In the genomic region with DNA sequence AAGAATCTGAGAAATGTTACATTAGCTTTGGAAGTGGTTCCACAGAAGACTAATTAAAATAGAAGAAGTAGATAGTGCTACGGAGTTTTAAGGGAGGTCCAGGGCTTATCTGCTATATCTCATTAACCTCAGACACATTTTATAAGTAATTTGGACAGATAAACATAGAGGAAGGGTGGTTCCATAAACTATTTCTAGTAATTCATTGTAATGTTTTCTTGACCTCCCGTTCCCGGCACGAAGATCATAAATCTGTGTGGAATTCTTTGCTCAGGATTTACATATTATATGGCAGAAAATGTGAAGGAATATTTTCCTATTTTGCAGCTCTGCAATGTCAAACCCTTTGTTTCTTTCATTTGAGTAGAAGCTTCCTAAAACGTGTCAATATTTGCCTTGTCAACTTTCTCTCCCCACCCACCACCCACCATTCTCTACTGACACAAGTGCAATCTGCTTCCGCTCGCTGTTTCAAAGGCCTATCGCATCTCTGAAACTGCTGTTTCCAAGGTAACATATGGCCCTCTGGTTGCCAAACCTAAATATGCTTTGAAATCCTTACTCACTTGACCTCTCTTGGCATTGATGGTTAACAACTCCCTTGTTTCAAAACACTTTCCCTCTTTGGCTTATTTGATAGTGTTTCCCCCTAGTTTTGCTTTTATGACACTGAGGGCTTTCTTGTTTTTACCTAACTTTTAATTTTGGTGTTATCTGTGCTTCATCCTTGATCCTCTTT, we compare ENCODE assay signal across 1 cellular context.
TF ChIP-seq lines count a peak whose summit lies in the region.

No MANE protein-coding gene starts in this region.

TF ChIP-seq in HepG2, 621 proteins besides CTCF, POLR2A, EP300 and RAD21 (continued from another document and continues in another):
- TF ChIP-seq, protein P1, sequence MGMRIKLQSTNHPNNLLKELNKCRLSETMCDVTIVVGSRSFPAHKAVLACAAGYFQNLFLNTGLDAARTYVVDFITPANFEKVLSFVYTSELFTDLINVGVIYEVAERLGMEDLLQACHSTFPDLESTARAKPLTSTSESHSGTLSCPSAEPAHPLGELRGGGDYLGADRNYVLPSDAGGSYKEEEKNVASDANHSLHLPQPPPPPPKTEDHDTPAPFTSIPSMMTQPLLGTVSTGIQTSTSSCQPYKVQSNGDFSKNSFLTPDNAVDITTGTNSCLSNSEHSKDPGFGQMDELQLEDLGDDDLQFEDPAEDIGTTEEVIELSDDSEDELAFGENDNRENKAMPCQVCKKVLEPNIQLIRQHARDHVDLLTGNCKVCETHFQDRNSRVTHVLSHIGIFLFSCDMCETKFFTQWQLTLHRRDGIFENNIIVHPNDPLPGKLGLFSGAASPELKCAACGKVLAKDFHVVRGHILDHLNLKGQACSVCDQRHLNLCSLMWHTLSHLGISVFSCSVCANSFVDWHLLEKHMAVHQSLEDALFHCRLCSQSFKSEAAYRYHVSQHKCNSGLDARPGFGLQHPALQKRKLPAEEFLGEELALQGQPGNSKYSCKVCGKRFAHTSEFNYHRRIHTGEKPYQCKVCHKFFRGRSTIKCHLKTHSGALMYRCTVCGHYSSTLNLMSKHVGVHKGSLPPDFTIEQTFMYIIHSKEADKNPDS (CRISPR knock-in tag; IDR thresholded peaks at IDR 0.05), result 0 out of 2 replicates have a peak, but pooled peaks have one; percentile 32
- peak; percentile 79 for TF ChIP-seq ZNF878 (CRISPR knock-in tag; IDR thresholded peaks at IDR 0.05)
- TF ChIP-seq, protein P2, sequence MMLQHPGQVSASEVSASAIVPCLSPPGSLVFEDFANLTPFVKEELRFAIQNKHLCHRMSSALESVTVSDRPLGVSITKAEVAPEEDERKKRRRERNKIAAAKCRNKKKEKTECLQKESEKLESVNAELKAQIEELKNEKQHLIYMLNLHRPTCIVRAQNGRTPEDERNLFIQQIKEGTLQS (CRISPR knock-in tag; IDR thresholded peaks at IDR 0.05), result no peak
- no peak for TF ChIP-seq ZNF567 (CRISPR knock-in tag; IDR thresholded peaks at IDR 0.05; ENCODE audit: borderline replicate concordance)
- TF ChIP-seq, protein P3, sequence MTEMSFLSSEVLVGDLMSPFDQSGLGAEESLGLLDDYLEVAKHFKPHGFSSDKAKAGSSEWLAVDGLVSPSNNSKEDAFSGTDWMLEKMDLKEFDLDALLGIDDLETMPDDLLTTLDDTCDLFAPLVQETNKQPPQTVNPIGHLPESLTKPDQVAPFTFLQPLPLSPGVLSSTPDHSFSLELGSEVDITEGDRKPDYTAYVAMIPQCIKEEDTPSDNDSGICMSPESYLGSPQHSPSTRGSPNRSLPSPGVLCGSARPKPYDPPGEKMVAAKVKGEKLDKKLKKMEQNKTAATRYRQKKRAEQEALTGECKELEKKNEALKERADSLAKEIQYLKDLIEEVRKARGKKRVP (CRISPR knock-in tag; IDR thresholded peaks at IDR 0.05), result peak in 1 of 2 experiments; percentile 83; a peak in 2 of 4 replicates
- no peak for TF ChIP-seq REXO4 (CRISPR knock-in tag; IDR thresholded peaks at IDR 0.05; ENCODE audit: borderline replicate concordance)
- TF ChIP-seq, protein P4, sequence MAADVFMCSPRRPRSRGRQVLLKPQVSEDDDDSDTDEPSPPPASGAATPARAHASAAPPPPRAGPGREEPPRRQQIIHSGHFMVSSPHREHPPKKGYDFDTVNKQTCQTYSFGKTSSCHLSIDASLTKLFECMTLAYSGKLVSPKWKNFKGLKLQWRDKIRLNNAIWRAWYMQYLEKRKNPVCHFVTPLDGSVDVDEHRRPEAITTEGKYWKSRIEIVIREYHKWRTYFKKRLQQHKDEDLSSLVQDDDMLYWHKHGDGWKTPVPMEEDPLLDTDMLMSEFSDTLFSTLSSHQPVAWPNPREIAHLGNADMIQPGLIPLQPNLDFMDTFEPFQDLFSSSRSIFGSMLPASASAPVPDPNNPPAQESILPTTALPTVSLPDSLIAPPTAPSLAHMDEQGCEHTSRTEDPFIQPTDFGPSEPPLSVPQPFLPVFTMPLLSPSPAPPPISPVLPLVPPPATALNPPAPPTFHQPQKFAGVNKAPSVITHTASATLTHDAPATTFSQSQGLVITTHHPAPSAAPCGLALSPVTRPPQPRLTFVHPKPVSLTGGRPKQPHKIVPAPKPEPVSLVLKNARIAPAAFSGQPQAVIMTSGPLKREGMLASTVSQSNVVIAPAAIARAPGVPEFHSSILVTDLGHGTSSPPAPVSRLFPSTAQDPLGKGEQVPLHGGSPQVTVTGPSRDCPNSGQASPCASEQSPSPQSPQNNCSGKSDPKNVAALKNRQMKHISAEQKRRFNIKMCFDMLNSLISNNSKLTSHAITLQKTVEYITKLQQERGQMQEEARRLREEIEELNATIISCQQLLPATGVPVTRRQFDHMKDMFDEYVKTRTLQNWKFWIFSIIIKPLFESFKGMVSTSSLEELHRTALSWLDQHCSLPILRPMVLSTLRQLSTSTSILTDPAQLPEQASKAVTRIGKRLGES (CRISPR knock-in tag; IDR thresholded peaks at IDR 0.05; ENCODE audit: borderline replicate concordance), result no peak
- no peak; the same call in 1 of the 2 replicates for TF ChIP-seq ZNF749 (CRISPR knock-in tag; IDR thresholded peaks at IDR 0.05; ENCODE audit: borderline replicate concordance)
- TF ChIP-seq RFX1 (IDR thresholded peaks at IDR 0.05), result peak; percentile 81
- TF ChIP-seq ZNF607 (CRISPR knock-in tag; IDR thresholded peaks at IDR 0.05; ENCODE audit: borderline replicate concordance), result no peak
- TF ChIP-seq PHF21A (CRISPR knock-in tag; IDR thresholded peaks at IDR 0.05), result peak; percentile 86
- TF ChIP-seq, protein P5, sequence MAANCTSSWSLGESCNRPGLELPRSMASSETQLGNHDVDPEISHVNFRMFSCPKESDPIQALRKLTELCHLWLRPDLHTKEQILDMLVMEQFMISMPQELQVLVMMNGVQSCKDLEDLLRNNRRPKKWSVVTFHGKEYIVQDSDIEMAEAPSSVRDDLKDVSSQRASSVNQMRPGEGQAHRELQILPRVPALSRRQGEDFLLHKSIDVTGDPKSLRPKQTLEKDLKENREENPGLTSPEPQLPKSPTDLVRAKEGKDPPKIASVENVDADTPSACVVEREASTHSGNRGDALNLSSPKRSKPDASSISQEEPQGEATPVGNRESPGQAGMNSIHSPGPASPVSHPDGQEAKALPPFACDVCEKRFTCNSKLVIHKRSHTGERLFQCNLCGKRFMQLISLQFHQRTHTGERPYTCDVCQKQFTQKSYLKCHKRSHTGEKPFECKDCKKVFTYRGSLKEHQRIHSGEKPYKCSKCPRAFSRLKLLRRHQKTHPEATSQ (CRISPR knock-in tag; IDR thresholded peaks at IDR 0.05; ENCODE audit: borderline replicate concordance), result no peak
- TF ChIP-seq, protein P6, sequence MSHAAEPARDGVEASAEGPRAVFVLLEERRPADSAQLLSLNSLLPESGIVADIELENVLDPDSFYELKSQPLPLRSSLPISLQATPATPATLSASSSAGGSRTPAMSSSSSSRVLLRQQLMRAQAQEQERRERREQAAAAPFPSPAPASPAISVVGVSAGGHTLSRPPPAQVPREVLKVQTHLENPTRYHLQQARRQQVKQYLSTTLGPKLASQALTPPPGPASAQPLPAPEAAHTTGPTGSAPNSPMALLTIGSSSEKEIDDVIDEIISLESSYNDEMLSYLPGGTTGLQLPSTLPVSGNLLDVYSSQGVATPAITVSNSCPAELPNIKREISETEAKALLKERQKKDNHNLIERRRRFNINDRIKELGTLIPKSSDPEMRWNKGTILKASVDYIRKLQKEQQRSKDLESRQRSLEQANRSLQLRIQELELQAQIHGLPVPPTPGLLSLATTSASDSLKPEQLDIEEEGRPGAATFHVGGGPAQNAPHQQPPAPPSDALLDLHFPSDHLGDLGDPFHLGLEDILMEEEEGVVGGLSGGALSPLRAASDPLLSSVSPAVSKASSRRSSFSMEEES (CRISPR knock-in tag; IDR thresholded peaks at IDR 0.05), result peak; percentile 86
- TF ChIP-seq HOXA7 (CRISPR knock-in tag; IDR thresholded peaks at IDR 0.05), result no peak
- no peak for TF ChIP-seq MATR3 (CRISPR knock-in tag; IDR thresholded peaks at IDR 0.05)
- TF ChIP-seq ZNF274 (CRISPR knock-in tag; IDR thresholded peaks at IDR 0.05), result no peak
- TF ChIP-seq PHB2 (IDR thresholded peaks at IDR 0.05; ENCODE audit: partially characterized antibody), result no peak
- TF ChIP-seq, protein P7, sequence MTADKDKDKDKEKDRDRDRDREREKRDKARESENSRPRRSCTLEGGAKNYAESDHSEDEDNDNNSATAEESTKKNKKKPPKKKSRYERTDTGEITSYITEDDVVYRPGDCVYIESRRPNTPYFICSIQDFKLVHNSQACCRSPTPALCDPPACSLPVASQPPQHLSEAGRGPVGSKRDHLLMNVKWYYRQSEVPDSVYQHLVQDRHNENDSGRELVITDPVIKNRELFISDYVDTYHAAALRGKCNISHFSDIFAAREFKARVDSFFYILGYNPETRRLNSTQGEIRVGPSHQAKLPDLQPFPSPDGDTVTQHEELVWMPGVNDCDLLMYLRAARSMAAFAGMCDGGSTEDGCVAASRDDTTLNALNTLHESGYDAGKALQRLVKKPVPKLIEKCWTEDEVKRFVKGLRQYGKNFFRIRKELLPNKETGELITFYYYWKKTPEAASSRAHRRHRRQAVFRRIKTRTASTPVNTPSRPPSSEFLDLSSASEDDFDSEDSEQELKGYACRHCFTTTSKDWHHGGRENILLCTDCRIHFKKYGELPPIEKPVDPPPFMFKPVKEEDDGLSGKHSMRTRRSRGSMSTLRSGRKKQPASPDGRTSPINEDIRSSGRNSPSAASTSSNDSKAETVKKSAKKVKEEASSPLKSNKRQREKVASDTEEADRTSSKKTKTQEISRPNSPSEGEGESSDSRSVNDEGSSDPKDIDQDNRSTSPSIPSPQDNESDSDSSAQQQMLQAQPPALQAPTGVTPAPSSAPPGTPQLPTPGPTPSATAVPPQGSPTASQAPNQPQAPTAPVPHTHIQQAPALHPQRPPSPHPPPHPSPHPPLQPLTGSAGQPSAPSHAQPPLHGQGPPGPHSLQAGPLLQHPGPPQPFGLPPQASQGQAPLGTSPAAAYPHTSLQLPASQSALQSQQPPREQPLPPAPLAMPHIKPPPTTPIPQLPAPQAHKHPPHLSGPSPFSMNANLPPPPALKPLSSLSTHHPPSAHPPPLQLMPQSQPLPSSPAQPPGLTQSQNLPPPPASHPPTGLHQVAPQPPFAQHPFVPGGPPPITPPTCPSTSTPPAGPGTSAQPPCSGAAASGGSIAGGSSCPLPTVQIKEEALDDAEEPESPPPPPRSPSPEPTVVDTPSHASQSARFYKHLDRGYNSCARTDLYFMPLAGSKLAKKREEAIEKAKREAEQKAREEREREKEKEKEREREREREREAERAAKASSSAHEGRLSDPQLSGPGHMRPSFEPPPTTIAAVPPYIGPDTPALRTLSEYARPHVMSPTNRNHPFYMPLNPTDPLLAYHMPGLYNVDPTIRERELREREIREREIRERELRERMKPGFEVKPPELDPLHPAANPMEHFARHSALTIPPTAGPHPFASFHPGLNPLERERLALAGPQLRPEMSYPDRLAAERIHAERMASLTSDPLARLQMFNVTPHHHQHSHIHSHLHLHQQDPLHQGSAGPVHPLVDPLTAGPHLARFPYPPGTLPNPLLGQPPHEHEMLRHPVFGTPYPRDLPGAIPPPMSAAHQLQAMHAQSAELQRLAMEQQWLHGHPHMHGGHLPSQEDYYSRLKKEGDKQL (CRISPR knock-in tag; IDR thresholded peaks at IDR 0.05; ENCODE audit: low read depth), result peak; percentile 88
- no peak for TF ChIP-seq ZNF264 (CRISPR knock-in tag; IDR thresholded peaks at IDR 0.05)
- TF ChIP-seq POLR2AphosphoS2 (IDR thresholded peaks at IDR 0.05; ENCODE audit: low read depth, low read length), result no peak
- TF ChIP-seq, protein P8, sequence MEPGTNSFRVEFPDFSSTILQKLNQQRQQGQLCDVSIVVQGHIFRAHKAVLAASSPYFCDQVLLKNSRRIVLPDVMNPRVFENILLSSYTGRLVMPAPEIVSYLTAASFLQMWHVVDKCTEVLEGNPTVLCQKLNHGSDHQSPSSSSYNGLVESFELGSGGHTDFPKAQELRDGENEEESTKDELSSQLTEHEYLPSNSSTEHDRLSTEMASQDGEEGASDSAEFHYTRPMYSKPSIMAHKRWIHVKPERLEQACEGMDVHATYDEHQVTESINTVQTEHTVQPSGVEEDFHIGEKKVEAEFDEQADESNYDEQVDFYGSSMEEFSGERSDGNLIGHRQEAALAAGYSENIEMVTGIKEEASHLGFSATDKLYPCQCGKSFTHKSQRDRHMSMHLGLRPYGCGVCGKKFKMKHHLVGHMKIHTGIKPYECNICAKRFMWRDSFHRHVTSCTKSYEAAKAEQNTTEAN (CRISPR knock-in tag; conservative IDR thresholded peaks at IDR 0.05), result peak; percentile 46; the same call in 1 of the 2 replicates
- TF ChIP-seq GATAD1 (CRISPR knock-in tag; IDR thresholded peaks at IDR 0.05), result peak; percentile 59
- peak; percentile 92 for TF ChIP-seq KDM6A (CRISPR knock-in tag; IDR thresholded peaks at IDR 0.05; ENCODE audit: low read depth)
- no peak; the same call in 1 of the 2 replicates for TF ChIP-seq REPIN1 (CRISPR knock-in tag; IDR thresholded peaks at IDR 0.05; ENCODE audit: borderline replicate concordance, low read depth)
- TF ChIP-seq ZNF124 (CRISPR knock-in tag; IDR thresholded peaks at IDR 0.05), result 0 out of 2 replicates have a peak, but pooled peaks have one; percentile 61
- TF ChIP-seq ZNF136 (CRISPR knock-in tag; IDR thresholded peaks at IDR 0.05; ENCODE audit: low read depth), result no peak
- no peak for TF ChIP-seq ZMAT3 (CRISPR knock-in tag; conservative IDR thresholded peaks at IDR 0.05)
- TF ChIP-seq, protein P9, sequence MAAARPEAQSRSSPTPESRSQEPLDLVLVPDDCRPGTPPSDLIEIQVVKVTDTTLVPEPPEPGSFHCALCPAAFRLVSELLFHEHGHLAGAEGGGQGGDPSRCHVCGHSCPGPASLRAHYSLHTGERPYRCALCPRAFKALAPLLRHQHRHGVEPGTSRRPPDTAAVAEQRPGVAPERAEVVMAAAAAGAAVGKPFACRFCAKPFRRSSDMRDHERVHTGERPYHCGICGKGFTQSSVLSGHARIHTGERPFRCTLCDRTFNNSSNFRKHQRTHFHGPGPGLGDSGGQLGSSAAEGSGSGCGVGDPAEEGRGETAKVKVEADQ (CRISPR knock-in tag; IDR thresholded peaks at IDR 0.05; ENCODE audit: borderline replicate concordance), result 0 out of 2 replicates have a peak, but pooled peaks have one; percentile 35
- TF ChIP-seq, protein P10, sequence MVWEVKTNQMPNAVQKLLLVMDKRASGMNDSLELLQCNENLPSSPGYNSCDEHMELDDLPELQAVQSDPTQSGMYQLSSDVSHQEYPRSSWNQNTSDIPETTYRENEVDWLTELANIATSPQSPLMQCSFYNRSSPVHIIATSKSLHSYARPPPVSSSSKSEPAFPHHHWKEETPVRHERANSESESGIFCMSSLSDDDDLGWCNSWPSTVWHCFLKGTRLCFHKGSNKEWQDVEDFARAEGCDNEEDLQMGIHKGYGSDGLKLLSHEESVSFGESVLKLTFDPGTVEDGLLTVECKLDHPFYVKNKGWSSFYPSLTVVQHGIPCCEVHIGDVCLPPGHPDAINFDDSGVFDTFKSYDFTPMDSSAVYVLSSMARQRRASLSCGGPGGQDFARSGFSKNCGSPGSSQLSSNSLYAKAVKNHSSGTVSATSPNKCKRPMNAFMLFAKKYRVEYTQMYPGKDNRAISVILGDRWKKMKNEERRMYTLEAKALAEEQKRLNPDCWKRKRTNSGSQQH (CRISPR knock-in tag; IDR thresholded peaks at IDR 0.05; ENCODE audit: low read depth), result peak; percentile 66; the same call in 1 of the 2 replicates
- TF ChIP-seq SOX5 (CRISPR knock-in tag; IDR thresholded peaks at IDR 0.05; ENCODE audit: borderline replicate concordance), result peak; percentile 98
- no peak for TF ChIP-seq FLYWCH1 (CRISPR knock-in tag; IDR thresholded peaks at IDR 0.05)
- no peak for TF ChIP-seq PCBP2 (optimal IDR thresholded peaks at IDR 0.05; ENCODE audit: low read depth, low read length, poor library complexity, severe bottlenecking)
- TF ChIP-seq ZNF644 (CRISPR knock-in tag; IDR thresholded peaks at IDR 0.05; ENCODE audit: low read depth), result peak; percentile 74
